34 cellular contexts compared by ENCODE assay signal in genomic region chr10:117148284-117148683, GRCh38. TPM values are rescaled to one million over a fixed set of nuclear protein-coding genes. Genes with fewer than 3 reads are reported as not detected.
"Had no signal": no experiment of that assay in that cellular context is flagged by ENCODE, and none has a peak within 500 bp of the region (broad histone marks: within the 10 kb centered on the region; RNA-seq: fewer than 3 reads in every experiment).

No MANE protein-coding gene starts in this region.

- H3K27ac ChIP-seq: body of pancreas, epithelial cell of prostate, esophagus squamous epithelium, gastroesophageal sphincter, WERI-Rb-1 had no signal

- H3K4me1 ChIP-seq: body of pancreas, esophagus squamous epithelium, gastroesophageal sphincter had no signal

- H3K4me3 ChIP-seq: body of pancreas, esophagus squamous epithelium, gastroesophageal sphincter had no signal

- DNase-seq: activated B cell treated with CpG ODN at 0.5 μM for 24 hours; activated CD4-positive, alpha-beta T cell treated with anti-CD3 and anti-CD28 coated beads for 48 hours; activated CD4-positive, alpha-beta T cell treated with anti-CD3 and anti-CD28 coated beads, Interleukin-2, amount 50 U/mL, for 1 hour; activated CD4-positive, alpha-beta T cell treated with anti-CD3 and anti-CD28 coated beads, Interleukin-2, amount 50 U/mL, for 48 hours; activated CD8-positive, alpha-beta memory T cell treated with anti-CD3 and anti-CD28 coated beads for 24 hours; activated CD8-positive, alpha-beta T cell treated with anti-CD3 and anti-CD28 coated beads for 36 hours; activated effector memory CD4-positive, alpha-beta T cell treated with Interleukin-2 at 50 U/mL for 16 hours; activated gamma-delta T cell treated with Interleukin-2 at 50 U/mL for 16 hours; activated naive CD4-positive, alpha-beta T cell treated with anti-CD3 and anti-CD28 coated beads, Interleukin-2, amount 50 U/mL, for 16 hours; activated naive CD4-positive, alpha-beta T cell treated with Interleukin-2 at 50 U/mL for 16 hours; activated T-cell treated with anti-CD3 and anti-CD28 coated beads, Interleukin-2, amount 50 U/mL, for 4 hours; amniotic stem cell; anterior cingulate cortex; body of pancreas; caudate nucleus; cortex of kidney; dermis blood vessel endothelial cell; effector CD8-positive, alpha-beta T cell; esophagus squamous epithelium; foreskin melanocyte; T-helper 1 cell; T-helper 17 cell; T1000; WERI-Rb-1 had no signal

- ATAC-seq: activated CD4-positive, CD25-positive, alpha-beta regulatory T cell treated with anti-CD3 and anti-CD28 coated beads, Interleukin-2, amount 50 U/mL, for 24 hours; activated CD8-positive, alpha-beta T cell treated with anti-CD3 and anti-CD28 coated beads for 36 hours; activated T-cell treated with anti-CD3 and anti-CD28 coated beads, Interleukin-2, amount 50 U/mL, for 4 hours; activated T-helper 17 cell treated with anti-CD3 and anti-CD28 coated beads, Interleukin-2, amount 50 U/mL, for 72 hours; body of pancreas; gastroesophageal sphincter; T-helper 17 cell had no signal

- H3K36me3 ChIP-seq: esophagus squamous epithelium, gastroesophageal sphincter, WERI-Rb-1 had no signal

- H3K9me3 ChIP-seq: body of pancreas had no signal

- FAIRE-seq: colon, endometrium, endothelial cell of umbilical vein had no signal

RNA-seq across cellular contexts. Expression of gene VAX1, which starts 10.2 kb away (rescaled TPM):
- polyA plus RNA-seq: adipose tissue, endothelial cell of umbilical vein, esophagus, fibroblast of lung had no signal

RNA-seq across cellular contexts. Expression of gene KCNK18, which starts 49.0 kb away (rescaled TPM):
- polyA plus RNA-seq: adipose tissue, endothelial cell of umbilical vein, esophagus, fibroblast of lung had no signal
